ENCODE assay signal across 22 cellular contexts in the genomic region with DNA sequence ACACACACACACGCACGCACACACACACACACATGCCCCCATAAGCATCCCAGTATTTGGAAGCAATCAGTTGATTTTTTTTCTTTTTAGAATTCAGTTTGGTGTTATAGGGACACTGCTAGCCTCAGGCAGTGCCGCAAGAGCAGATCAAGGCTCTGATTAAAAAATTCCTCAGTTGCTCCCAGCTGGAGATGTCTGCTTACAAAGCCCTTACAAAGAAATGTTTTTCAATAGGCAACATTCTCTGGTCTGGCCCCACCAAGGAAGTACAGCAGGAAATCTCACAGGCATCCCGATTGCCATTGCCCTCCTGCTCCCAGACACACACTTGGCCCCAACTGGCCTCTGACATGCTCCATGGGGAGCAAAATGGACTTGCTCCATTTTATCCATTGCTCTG. TPM values are rescaled to one million over a fixed set of nuclear protein-coding genes. Genes with fewer than 3 reads are reported as not detected.
DNase-seq lines count a peak whose midpoint lies in the region; ATAC-seq, FAIRE-seq and TF ChIP-seq lines count a peak whose summit lies in the region.
"Had no signal": no experiment of that assay in that cellular context is flagged by ENCODE, and none has a peak within 500 bp of the region (broad histone marks: within the 10 kb centered on the region; RNA-seq: fewer than 3 reads in every experiment).

No MANE protein-coding gene starts in this region.

- H3K36me3 ChIP-seq in OCI-LY3 (replicated peaks; ENCODE audit: low read depth, low read length), result no peaks in the 10 kb centered on the region
- H3K36me3 ChIP-seq: heart left ventricle, left ventricle myocardium inferior, neural progenitor cell, WERI-Rb-1 had no signal

- peak overlapping the region; percentile 95 for H3K27ac Mint-ChIP-seq in stimulated activated naive B cell treated with anti-CD40 and anti-IgM and Interleukin-4, amounts not matched to agents 10 μg/mL and 1 μg/mL and 100 μg/mL, for 72 hours
- H3K27ac Mint-ChIP-seq: neural progenitor cell; progenitor cell of endocrine pancreas; stimulated activated effector memory CD8-positive, alpha-beta T cell treated with anti-CD3 and anti-CD28 coated beads, Interleukin-12 subunit alpha, Interleukin-12 subunit beta, amount 100 ng/mL, for 72 hours; T-helper 1 cell treated with Interleukin-12 subunit alpha and Interleukin-12 subunit beta and Interleukin-4 antibody, amounts not matched to agents 30 μg/mL and 1 μg/mL, for 36 hours; type B pancreatic cell had no signal

- no peaks in the 10 kb centered on the region for H4K20me1 ChIP-seq in OCI-LY3 (ENCODE audit: insufficient read depth, low read length)

- peak in 1 of 2 donors; percentile 0 for ATAC-seq in stimulated activated naive B cell treated with anti-CD40 and anti-IgM and Interleukin-4, amounts not matched to agents 10 μg/mL and 1 μg/mL and 100 μg/mL, for 72 hours (replicated peaks)
- no peak for ATAC-seq in GM21526 (IDR thresholded peaks at IDR 0.05; ENCODE audit: low FRiP score, unreplicated experiment)
- ATAC-seq: PC-3 had no signal

- H3K79me2 ChIP-seq in OCI-LY3 (ENCODE audit: low read length), result peaks cover 47% of the 10 kb centered on the region

- no peaks in the 10 kb centered on the region for H3K27me3 Mint-ChIP-seq in stimulated activated naive B cell treated with anti-CD40 and anti-IgM and Interleukin-4, amounts not matched to agents 10 μg/mL and 1 μg/mL and 100 μg/mL, for 72 hours
- H3K27me3 Mint-ChIP-seq: activated naive CD8-positive, alpha-beta T cell; progenitor cell of endocrine pancreas; type B pancreatic cell had no signal

- H3K4me1 ChIP-seq in OCI-LY3 (ENCODE audit: low read length), result peaks cover 86% of the 10 kb centered on the region
- H3K4me1 ChIP-seq: left ventricle myocardium inferior, neural progenitor cell had no signal

- in situ Hi-C loops in astrocyte of the cerebellum (cut with HindIII; ENCODE audit: low sequenced_read_pairs), result no loop called here

- peak overlapping the region; percentile 100 for H3K27ac ChIP-seq in OCI-LY3 (ENCODE audit: low read length)
- H3K27ac ChIP-seq in dorsolateral prefrontal cortex, result peak overlapping the region in 7 of 59 donors; percentile 3 to 81 (median 57)
- H3K27ac ChIP-seq: left ventricle myocardium inferior, neural progenitor cell, WERI-Rb-1 had no signal

- no peak overlapping the region for H2AFZ ChIP-seq in OCI-LY3 (ENCODE audit: low read depth, low read length)
- H2AFZ ChIP-seq: neural progenitor cell had no signal

- H3K9me3 ChIP-seq in OCI-LY3 (ENCODE audit: insufficient read depth, low read length), result no peaks in the 10 kb centered on the region
- H3K9me3 ChIP-seq: heart left ventricle had no signal

- H3K4me3 Mint-ChIP-seq in stimulated activated naive B cell treated with anti-CD40 and anti-IgM and Interleukin-4, amounts not matched to agents 10 μg/mL and 1 μg/mL and 100 μg/mL, for 72 hours, result peak overlapping the region; percentile 44 to 64
- H3K4me3 Mint-ChIP-seq: activated naive CD8-positive, alpha-beta T cell; brain; neural progenitor cell; stimulated activated effector memory CD8-positive, alpha-beta T cell treated with anti-CD3 and anti-CD28 coated beads, Interleukin-12 subunit alpha, Interleukin-12 subunit beta, amount 100 ng/mL, for 72 hours; T-helper 1 cell treated with Interleukin-12 subunit alpha and Interleukin-12 subunit beta and Interleukin-4 antibody, amounts not matched to agents 30 μg/mL and 1 μg/mL, for 36 hours; type B pancreatic cell had no signal

- intact Hi-C loops in dorsolateral prefrontal cortex (cut with DNase I), result no loop called here

- TF ChIP-seq CTCF in OCI-LY3 (IDR thresholded peaks at IDR 0.05; ENCODE audit: low read depth, low read length) (no peak), astrocyte of the cerebellum (IDR thresholded peaks at IDR 0.05; ENCODE audit: low read depth, low read length, missing control alignments) (no peak), dorsolateral prefrontal cortex (IDR thresholded peaks at IDR 0.05 in 54 of 56, conservative IDR thresholded peaks at IDR 0.05 in 2 of 56; ENCODE audit: low read depth in 1 of 56, partially characterized antibody in 56 of 56) (no peak)

- peaks cover 10 to 17% of the 10 kb centered on the region in 2 donors for H3K36me3 Mint-ChIP-seq in stimulated activated naive B cell treated with anti-CD40 and anti-IgM and Interleukin-4, amounts not matched to agents 10 μg/mL and 1 μg/mL and 100 μg/mL, for 72 hours
- H3K36me3 Mint-ChIP-seq: brain; neural progenitor cell; stimulated activated effector memory CD8-positive, alpha-beta T cell treated with anti-CD3 and anti-CD28 coated beads, Interleukin-12 subunit alpha, Interleukin-12 subunit beta, amount 100 ng/mL, for 72 hours; type B pancreatic cell had no signal

- H3K4me1 Mint-ChIP-seq in stimulated activated naive B cell treated with anti-CD40 and anti-IgM and Interleukin-4, amounts not matched to agents 10 μg/mL and 1 μg/mL and 100 μg/mL, for 72 hours, result peaks cover 67 to 93% of the 10 kb centered on the region in 2 donors

- FAIRE-seq in GM19239 (lab: Jason Lieb, UNC), result no peak
- FAIRE-seq: colon, endometrium had no signal

- H3K4me3 ChIP-seq in OCI-LY3 (ENCODE audit: low read length), result peak overlapping the region; percentile 70
- H3K4me3 ChIP-seq in astrocyte of the cerebellum (ENCODE audit: low read depth, low read length), result no peak overlapping the region
- H3K4me3 ChIP-seq in dorsolateral prefrontal cortex, result no peak overlapping the region
- H3K4me3 ChIP-seq: heart left ventricle, left ventricle myocardium inferior, neural progenitor cell had no signal

- H3K27me3 ChIP-seq in OCI-LY3 (ENCODE audit: low read depth, low read length) (no peaks in the 10 kb centered on the region), dorsolateral prefrontal cortex (no peaks in the 10 kb centered on the region)
- H3K27me3 ChIP-seq: heart left ventricle, neural progenitor cell had no signal

- H3K4me2 ChIP-seq in OCI-LY3 (ENCODE audit: low read length), result peak overlapping the region; percentile 86
- H3K4me2 ChIP-seq: neural progenitor cell had no signal

- peak; percentile 67 for DNase-seq in EH (ENCODE audit: low read depth)
- peak; percentile 46 for DNase-seq in astrocyte of the cerebellum (ENCODE audit: low read depth)
- no peak for DNase-seq in stimulated activated naive B cell treated with anti-CD40 and anti-IgM and Interleukin-4, amounts not matched to agents 10 μg/mL and 1 μg/mL and 100 μg/mL, for 72 hours
- no peak for DNase-seq in dorsolateral prefrontal cortex
- no peak for DNase-seq in GM19239 (ENCODE audit: insufficient read length, low spot score)
- DNase-seq: heart left ventricle, left ventricle myocardium inferior, NCI-H1694, NCI-H774, PC-3, WERI-Rb-1 had no signal

- H3K9ac ChIP-seq in OCI-LY3 (ENCODE audit: low read length), result peak overlapping the region; percentile 88
- H3K9ac ChIP-seq: neural progenitor cell had no signal

- H3K9me3 Mint-ChIP-seq in stimulated activated naive B cell treated with anti-CD40 and anti-IgM and Interleukin-4, amounts not matched to agents 10 μg/mL and 1 μg/mL and 100 μg/mL, for 72 hours, result peaks cover 9 to 13% of the 10 kb centered on the region in 2 donors
- H3K9me3 Mint-ChIP-seq: stimulated activated effector memory CD8-positive, alpha-beta T cell treated with anti-CD3 and anti-CD28 coated beads, Interleukin-12 subunit alpha, Interleukin-12 subunit beta, amount 100 ng/mL, for 72 hours; T-helper 1 cell treated with Interleukin-12 subunit alpha and Interleukin-12 subunit beta and Interleukin-4 antibody, amounts not matched to agents 30 μg/mL and 1 μg/mL, for 36 hours; type B pancreatic cell had no signal

RNA-seq across cellular contexts. Expression of gene CD83, which starts 22.9 kb away (rescaled TPM):
- total RNA-seq in dorsolateral prefrontal cortex, result 10 to 100 TPM in 115 of 120 experiments, 1 to 10 TPM in 5; 7.9 to 32.6 (median 19.5) TPM

Comparison
In these comparisons a context has a peak if more than half of its experiments do, and no peak if none do; other contexts are left out.
1. DNase-seq: peak in EH (single experiment) and astrocyte of the cerebellum (single experiment); none in stimulated activated naive B cell treated with anti-CD40 and anti-IgM and Interleukin-4, amounts not matched to agents 10 μg/mL and 1 μg/mL and 100 μg/mL, for 72 hours (single experiment), dorsolateral prefrontal cortex (0 of 10) and GM19239 (single experiment).